1 cellular context compared by ENCODE assay signal in the genomic region with DNA sequence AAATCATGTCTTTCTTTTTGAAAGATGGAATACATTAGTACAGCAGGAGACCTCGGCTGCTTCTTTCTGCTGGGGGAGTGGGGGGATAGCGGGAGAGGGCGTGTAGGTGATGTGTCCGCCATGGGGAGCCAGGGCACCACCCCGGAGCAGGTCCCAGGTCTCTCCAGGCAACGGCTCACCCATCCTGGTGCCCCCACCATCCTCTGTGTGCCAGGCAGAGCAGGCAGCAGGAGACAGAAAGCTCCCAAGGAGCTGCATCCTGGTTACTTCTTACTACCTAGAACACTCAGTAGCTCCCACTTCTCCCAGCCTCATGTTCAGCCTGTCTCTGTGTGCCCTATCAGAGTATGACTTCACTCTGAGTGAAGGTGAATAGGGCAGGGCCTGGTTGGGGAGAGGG.
TF ChIP-seq lines count a peak whose summit lies in the region.

No MANE protein-coding gene starts in this region.

TF ChIP-seq in WTC11, 78 proteins besides CTCF, POLR2A, EP300 and RAD21 (continued from another document):
- no peak for TF ChIP-seq ZNF532 (CRISPR knock-in tag; IDR thresholded peaks at IDR 0.05; ENCODE audit: borderline replicate concordance)
- no peak for TF ChIP-seq FOXP1 (CRISPR knock-in tag; IDR thresholded peaks at IDR 0.05; ENCODE audit: borderline replicate concordance)
- TF ChIP-seq ZBTB21 (CRISPR knock-in tag; IDR thresholded peaks at IDR 0.05; ENCODE audit: borderline replicate concordance): no peak
- no peak for TF ChIP-seq MAX (CRISPR knock-in tag; IDR thresholded peaks at IDR 0.05)
- TF ChIP-seq NR2C2 (CRISPR knock-in tag; IDR thresholded peaks at IDR 0.05): no peak
- TF ChIP-seq ZNF671 (CRISPR knock-in tag; IDR thresholded peaks at IDR 0.05): no peak
- TF ChIP-seq SP1 (CRISPR knock-in tag; conservative IDR thresholded peaks at IDR 0.05): no peak
- TF ChIP-seq, protein P1, sequence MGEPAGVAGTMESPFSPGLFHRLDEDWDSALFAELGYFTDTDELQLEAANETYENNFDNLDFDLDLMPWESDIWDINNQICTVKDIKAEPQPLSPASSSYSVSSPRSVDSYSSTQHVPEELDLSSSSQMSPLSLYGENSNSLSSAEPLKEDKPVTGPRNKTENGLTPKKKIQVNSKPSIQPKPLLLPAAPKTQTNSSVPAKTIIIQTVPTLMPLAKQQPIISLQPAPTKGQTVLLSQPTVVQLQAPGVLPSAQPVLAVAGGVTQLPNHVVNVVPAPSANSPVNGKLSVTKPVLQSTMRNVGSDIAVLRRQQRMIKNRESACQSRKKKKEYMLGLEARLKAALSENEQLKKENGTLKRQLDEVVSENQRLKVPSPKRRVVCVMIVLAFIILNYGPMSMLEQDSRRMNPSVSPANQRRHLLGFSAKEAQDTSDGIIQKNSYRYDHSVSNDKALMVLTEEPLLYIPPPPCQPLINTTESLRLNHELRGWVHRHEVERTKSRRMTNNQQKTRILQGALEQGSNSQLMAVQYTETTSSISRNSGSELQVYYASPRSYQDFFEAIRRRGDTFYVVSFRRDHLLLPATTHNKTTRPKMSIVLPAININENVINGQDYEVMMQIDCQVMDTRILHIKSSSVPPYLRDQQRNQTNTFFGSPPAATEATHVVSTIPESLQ (CRISPR knock-in tag; IDR thresholded peaks at IDR 0.05): no peak
- TF ChIP-seq, protein P2, sequence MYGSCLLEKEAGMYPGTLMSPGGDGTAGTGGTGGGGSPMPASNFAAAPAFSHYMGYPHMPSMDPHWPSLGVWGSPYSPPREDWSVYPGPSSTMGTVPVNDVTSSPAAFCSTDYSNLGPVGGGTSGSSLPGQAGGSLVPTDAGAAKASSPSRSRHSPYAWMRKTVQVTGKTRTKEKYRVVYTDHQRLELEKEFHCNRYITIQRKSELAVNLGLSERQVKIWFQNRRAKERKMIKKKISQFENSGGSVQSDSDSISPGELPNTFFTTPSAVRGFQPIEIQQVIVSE (CRISPR knock-in tag; IDR thresholded peaks at IDR 0.05; ENCODE audit: borderline replicate concordance): no peak
- TF ChIP-seq RORB (CRISPR knock-in tag; IDR thresholded peaks at IDR 0.05): no peak
